Comparison of ENCODE assay signal across 8 cellular contexts in genomic region chr7:55365103-55365679, GRCh38. TPM values are rescaled to one million over a fixed set of nuclear protein-coding genes. Genes with fewer than 3 reads are reported as not detected.
DNase-seq lines count a peak whose midpoint lies in the region; ATAC-seq and TF ChIP-seq lines count a peak whose summit lies in the region.

A gene with protein sequence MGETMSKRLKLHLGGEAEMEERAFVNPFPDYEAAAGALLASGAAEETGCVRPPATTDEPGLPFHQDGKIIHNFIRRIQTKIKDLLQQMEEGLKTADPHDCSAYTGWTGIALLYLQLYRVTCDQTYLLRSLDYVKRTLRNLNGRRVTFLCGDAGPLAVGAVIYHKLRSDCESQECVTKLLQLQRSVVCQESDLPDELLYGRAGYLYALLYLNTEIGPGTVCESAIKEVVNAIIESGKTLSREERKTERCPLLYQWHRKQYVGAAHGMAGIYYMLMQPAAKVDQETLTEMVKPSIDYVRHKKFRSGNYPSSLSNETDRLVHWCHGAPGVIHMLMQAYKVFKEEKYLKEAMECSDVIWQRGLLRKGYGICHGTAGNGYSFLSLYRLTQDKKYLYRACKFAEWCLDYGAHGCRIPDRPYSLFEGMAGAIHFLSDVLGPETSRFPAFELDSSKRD (plus strand): TSS chr7:55365337. CDS start chr7:55366026, 689 bp downstream.

- peak within 1 kb of the TSS; percentile 96 for H2BK5ac ChIP-seq in neuronal stem cell (ENCODE audit: low read length)

- WGBS in neuronal stem cell (ENCODE audit: extremely low coverage in 2 of 2, insufficient read length in 2 of 2, insufficient replicate concordance in 1 of 2), 2 donors: no CpG with 5 or more reads among the region's 32 CpGs

- H2AK5ac ChIP-seq in neuronal stem cell (ENCODE audit: low read depth, low read length): no peak within 1 kb of the TSS

- H3K79me1 ChIP-seq in neuronal stem cell (ENCODE audit: low read depth, low read length): peaks cover 5% of the 10 kb centered on the region

- H3K27me3 ChIP-seq in neuronal stem cell (ENCODE audit: control insufficient read depth in 3 of 3, insufficient read depth in 3 of 3, low read depth in 1 of 3, low read length in 3 of 3): no peaks in the 10 kb centered on the region
- H3K27me3 ChIP-seq in vagina: no peaks in the 10 kb centered on the region

- no peak within 1 kb of the TSS for H3K4ac ChIP-seq in neuronal stem cell (ENCODE audit: low read length)

- H3K9me3 ChIP-seq in neuronal stem cell (replicated peaks in 1 of 2; ENCODE audit: control insufficient read depth in 2 of 2, insufficient read depth in 1 of 2, low read depth in 1 of 2, low read length in 2 of 2): no peaks in the 10 kb centered on the region
- H3K9me3 ChIP-seq in vagina: no peaks in the 10 kb centered on the region

- H4K91ac ChIP-seq in neuronal stem cell (ENCODE audit: low read depth, low read length, poor library complexity): peak within 1 kb of the TSS; percentile 76

- H3K9ac ChIP-seq in neuronal stem cell (ENCODE audit: low read depth, low read length, poor library complexity): peak within 1 kb of the TSS; percentile 97

- H4K8ac ChIP-seq in neuronal stem cell (ENCODE audit: low read depth, low read length): no peak within 1 kb of the TSS

- H3K14ac ChIP-seq in neuronal stem cell (ENCODE audit: low read length): peak within 1 kb of the TSS; percentile 92

- peak; percentile 9 for TF ChIP-seq CTCF in fibroblast of the aortic adventitia (IDR thresholded peaks at IDR 0.05; ENCODE audit: insufficient read depth, low read length)
- TF ChIP-seq CTCF in vagina (IDR thresholded peaks at IDR 0.05): no peak

- H3K18ac ChIP-seq in neuronal stem cell (ENCODE audit: low read length): peak within 1 kb of the TSS; percentile 99

- H3K27ac ChIP-seq in neuronal stem cell (replicated peaks; ENCODE audit: low read length): peak within 1 kb of the TSS; percentile 99
- peak within 1 kb of the TSS; percentile 94 for H3K27ac ChIP-seq in vagina

- peaks cover 0 to 9% of the 10 kb centered on the region in 2 donors for H3K36me3 ChIP-seq in neuronal stem cell (replicated peaks in 1 of 2; ENCODE audit: control insufficient read depth in 2 of 2, insufficient read depth in 2 of 2, low read length in 2 of 2)
- H3K36me3 ChIP-seq in vagina: no peaks in the 10 kb centered on the region

- peak; percentile 31 to 34 for DNase-seq in stimulated activated CD4-positive, alpha-beta T cell treated with anti-CD3 and anti-CD28 coated beads, Interleukin-12 subunit alpha, Interleukin-12 subunit beta, amount 100 ng/mL, for 24 hours (ENCODE audit: low read depth in 2 of 2)
- DNase-seq in stimulated activated CD4-positive, alpha-beta T cell treated with anti-CD3 and anti-CD28 coated beads, Interleukin-1b, Interleukin-23, amount 100 ng/mL, for 48 hours: no peak
- peak; percentile 31 for DNase-seq in NCI-H2107 treated with DMSO at 0.1 percent for 48 hours (lab: John Stamatoyannopoulos, UW; ENCODE audit: unreplicated experiment)
- peak; percentile 78 for DNase-seq in activated CD8-positive, alpha-beta memory T cell treated with anti-CD3 and anti-CD28 coated beads, Interleukin-2, amount 50 U/mL, for 48 hours
- DNase-seq in fibroblast of the aortic adventitia (ENCODE audit: low read depth): peak; percentile 43
- peak; percentile 57 for DNase-seq in neuronal stem cell (ENCODE audit: low spot score)
- no peak for DNase-seq in vagina (ENCODE audit: extremely low spot score in 2 of 2)

- H3K23ac ChIP-seq in neuronal stem cell (ENCODE audit: low read depth, low read length, poor library complexity): peak within 1 kb of the TSS; percentile 98

- no peak within 1 kb of the TSS for H2BK12ac ChIP-seq in neuronal stem cell (ENCODE audit: low read length)

- H3K4me3 ChIP-seq in fibroblast of the aortic adventitia (ENCODE audit: low read depth, low read length): peak within 1 kb of the TSS; percentile 99
- H3K4me3 ChIP-seq in neuronal stem cell (ENCODE audit: low read length in 2 of 2): peak within 1 kb of the TSS; percentile 74 to 97
- H3K4me3 ChIP-seq in vagina: peak within 1 kb of the TSS; percentile 57 to 74

- no peak for TF ChIP-seq POLR2A in vagina (IDR thresholded peaks at IDR 0.05)

- intact Hi-C loops in vagina (cut with DNase I): loop anchor here (5.0 kb wide), 1 partner anchor 687 kb away; the partner anchor contains the start of genes CCT6A and PSPH

- ATAC-seq in HG02943 (IDR thresholded peaks at IDR 0.05; ENCODE audit: low read depth, unreplicated experiment): peak; percentile 33

- peak within 1 kb of the TSS; percentile 90 for H2BK120ac ChIP-seq in neuronal stem cell (ENCODE audit: low read depth, low read length)

- H3K4me1 ChIP-seq in neuronal stem cell (ENCODE audit: control insufficient read depth in 2 of 2, insufficient read depth in 1 of 2, low read depth in 1 of 2, low read length in 2 of 2): peaks cover 3 to 5% of the 10 kb centered on the region in 2 donors
- H3K4me1 ChIP-seq in vagina: peaks cover 20% of the 10 kb centered on the region

- H3K4me2 ChIP-seq in neuronal stem cell (ENCODE audit: insufficient read depth, low read length, poor library complexity, severe bottlenecking): peak within 1 kb of the TSS; percentile 64

- H2BK15ac ChIP-seq in neuronal stem cell (ENCODE audit: low read length): peak within 1 kb of the TSS; percentile 14

- H2AFZ ChIP-seq in neuronal stem cell (ENCODE audit: low read length): peak within 1 kb of the TSS; percentile 99

RNA-seq across cellular contexts. Expression of the gene that starts here (rescaled TPM):
- 14.6 and 27.3 TPM in 2 replicates for total RNA-seq in fibroblast of the aortic adventitia (ENCODE audit: low replicate concordance)
- 4.8 TPM for polyA plus RNA-seq in neuronal stem cell (2013, experiment 1 of 2)
- 5.3 TPM for polyA plus RNA-seq in neuronal stem cell (2013, experiment 2 of 2)
- 7.6 TPM for total RNA-seq in vagina

Comparison
In these comparisons a context has a peak if more than half of its experiments do, and no peak if none do; other contexts are left out.
1. DNase-seq: peak in stimulated activated CD4-positive, alpha-beta T cell treated with anti-CD3 and anti-CD28 coated beads, Interleukin-12 subunit alpha, Interleukin-12 subunit beta, amount 100 ng/mL, for 24 hours (2 of 2), NCI-H2107 treated with DMSO at 0.1 percent for 48 hours (single experiment), activated CD8-positive, alpha-beta memory T cell treated with anti-CD3 and anti-CD28 coated beads, Interleukin-2, amount 50 U/mL, for 48 hours (single experiment), fibroblast of the aortic adventitia (single experiment) and neuronal stem cell (single experiment); none in stimulated activated CD4-positive, alpha-beta T cell treated with anti-CD3 and anti-CD28 coated beads, Interleukin-1b, Interleukin-23, amount 100 ng/mL, for 48 hours (single experiment) and vagina (0 of 2).
2. Peak in every context shown above with its lines, with median percentiles within 50 percentile points of each other: H3K4me3 ChIP-seq.